ENCODE assay signal across 28 cellular contexts in the genomic region with DNA sequence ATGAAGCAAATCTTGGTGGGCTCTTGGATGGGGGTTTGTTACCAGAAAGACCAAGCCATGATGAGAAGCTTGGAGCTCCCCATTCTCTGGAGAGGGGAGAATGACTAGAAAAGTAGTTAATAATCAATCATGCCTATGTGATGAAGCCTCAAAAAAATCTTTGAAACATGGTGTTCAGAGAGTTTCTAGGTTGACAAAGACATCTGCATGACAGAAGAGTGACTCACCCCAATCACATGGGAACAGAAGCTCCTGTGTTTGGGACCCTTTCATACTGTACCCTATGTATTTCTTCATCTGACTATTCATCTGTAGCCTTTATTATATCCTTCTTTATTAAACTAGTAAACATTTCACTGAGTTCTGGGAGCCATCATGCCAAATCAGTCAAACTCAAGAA.
"Had no signal": no experiment of that assay in that cellular context is flagged by ENCODE, and none has a peak within 500 bp of the region (broad histone marks: within the 10 kb centered on the region; RNA-seq: fewer than 3 reads in every experiment).

No MANE protein-coding gene starts in this region.

- H3K4me1 ChIP-seq: prostate gland, thyroid gland, upper lobe of right lung had no signal

- H2AFZ ChIP-seq: hepatocyte had no signal

- ATAC-seq: activated CD4-positive, alpha-beta T cell treated with anti-CD3 and anti-CD28 coated beads for 36 hours; activated T-cell treated with anti-CD3 and anti-CD28 coated beads, Interleukin-2, amount 50 U/mL, for 4 hours; right cardiac atrium; upper lobe of right lung had no signal

- H3K9me3 ChIP-seq: neutrophil, ovary, prostate gland, thyroid gland, upper lobe of right lung had no signal

- H3K79me2 ChIP-seq: hepatocyte had no signal

- H3K27me3 ChIP-seq: hepatocyte, neutrophil, ovary, thyroid gland, upper lobe of right lung had no signal

- H3K27ac Mint-ChIP-seq: activated B cell treated with CpG ODN at 0.5 μM for 24 hours; activated CD4-positive, alpha-beta T cell treated with anti-CD3 and anti-CD28 coated beads for 36 hours; activated naive CD4-positive, alpha-beta T cell treated with anti-CD3 and anti-CD28 coated beads for 36 hours; activated T-helper 2 cell treated with anti-CD3 and anti-CD28 coated beads, Interferon-gamma antibody, Interleukin-2, Interleukin-4, amounts not matched to agents 10 μg/mL and 5 μg/mL and 100 μg/mL, durations not matched to agents 14 hours and 24 hours and 36 hours; immature natural killer cell; nephron; stimulated activated naive CD8-positive, alpha-beta T cell treated with anti-CD3 and anti-CD28 coated beads, Interleukin-15, Interleukin-2, amounts not matched to agents 100 ng/mL and 50 ng/mL, for 24 hours had no signal

- H3K4me3 ChIP-seq: coronary artery, hepatocyte, ovary, prostate gland, skin epidermis, thyroid gland, upper lobe of right lung had no signal

- H3K4me1 Mint-ChIP-seq: activated B cell treated with CpG ODN at 0.5 μM for 24 hours; activated CD4-positive, alpha-beta T cell treated with anti-CD3 and anti-CD28 coated beads for 36 hours; immature natural killer cell had no signal

- H3K4me2 ChIP-seq: hepatocyte had no signal

- H3K9me3 Mint-ChIP-seq: activated B cell treated with CpG ODN at 0.5 μM for 24 hours; activated T-helper 2 cell treated with anti-CD3 and anti-CD28 coated beads, Interferon-gamma antibody, Interleukin-2, Interleukin-4, amounts not matched to agents 10 μg/mL and 5 μg/mL and 100 μg/mL, durations not matched to agents 14 hours and 24 hours and 36 hours; nephron had no signal

- H3K36me3 Mint-ChIP-seq: immature natural killer cell had no signal

- H3K4me3 Mint-ChIP-seq: activated B cell treated with CpG ODN at 0.5 μM for 24 hours; activated CD4-positive, alpha-beta T cell treated with anti-CD3 and anti-CD28 coated beads for 36 hours; activated naive CD4-positive, alpha-beta T cell treated with anti-CD3 and anti-CD28 coated beads for 36 hours; activated T-cell treated with anti-CD3 and anti-CD28 coated beads, Interleukin-2, amount 50 U/mL, for 4 hours; immature natural killer cell; nephron; stimulated activated naive CD8-positive, alpha-beta T cell treated with anti-CD3 and anti-CD28 coated beads, Interleukin-15, Interleukin-2, amounts not matched to agents 100 ng/mL and 50 ng/mL, for 24 hours had no signal

- H3K36me3 ChIP-seq: neutrophil, ovary, prostate gland, thyroid gland, upper lobe of right lung had no signal

- DNase-seq: activated B cell treated with CpG ODN at 0.5 μM for 24 hours; activated CD4-positive, alpha-beta T cell treated with anti-CD3 and anti-CD28 coated beads for 36 hours; activated CD4-positive, alpha-beta T cell treated with anti-CD3 and anti-CD28 coated beads, Interleukin-2, amount 50 U/mL, for 4 hours; activated CD8-positive, alpha-beta memory T cell treated with anti-CD3 and anti-CD28 coated beads for 24 hours; activated CD8-positive, alpha-beta memory T cell treated with anti-CD3 and anti-CD28 coated beads, Interleukin-2, amount 50 U/mL, for 48 hours; activated naive CD4-positive, alpha-beta T cell treated with anti-CD3 and anti-CD28 coated beads for 36 hours; activated T-cell treated with anti-CD3 and anti-CD28 coated beads, Interleukin-2, amount 50 U/mL, for 4 hours; amygdala; cerebellar nuclear complex; glutamatergic neuron; immature natural killer cell; left cardiac atrium; mesenchymal stem cell; ovary; right cardiac atrium; stimulated activated CD4-positive, alpha-beta T cell treated with anti-CD3 and anti-CD28 coated beads, Interleukin-1b, Interleukin-23, amount 100 ng/mL, for 48 hours; substantia nigra; T1000; thyroid gland; upper lobe of right lung had no signal

- H3K27ac ChIP-seq: coronary artery, hepatocyte, neutrophil, ovary, prostate gland, skin epidermis, thyroid gland, upper lobe of right lung had no signal

- H3K27me3 Mint-ChIP-seq: activated B cell treated with CpG ODN at 0.5 μM for 24 hours; activated CD4-positive, alpha-beta T cell treated with anti-CD3 and anti-CD28 coated beads for 36 hours; stimulated activated naive CD8-positive, alpha-beta T cell treated with anti-CD3 and anti-CD28 coated beads, Interleukin-15, Interleukin-2, amounts not matched to agents 100 ng/mL and 50 ng/mL, for 24 hours had no signal
